15 cellular contexts compared by ENCODE assay signal in genomic region chr19:28066161-28066560, GRCh38.
DNase-seq lines count a peak whose midpoint lies in the region; ATAC-seq and TF ChIP-seq lines count a peak whose summit lies in the region.
"Had no signal": no experiment of that assay in that cellular context is flagged by ENCODE, and none has a peak within 500 bp of the region (broad histone marks: within the 10 kb centered on the region; RNA-seq: fewer than 3 reads in every experiment).

No MANE protein-coding gene starts in this region.

- H3K27me3 ChIP-seq in brain microvascular endothelial cell (replicated peaks) (no peaks in the 10 kb centered on the region), thyroid gland (no peaks in the 10 kb centered on the region)

- peaks cover 13% of the 10 kb centered on the region for H3K4me1 Mint-ChIP-seq in WTC11
- H3K4me1 Mint-ChIP-seq: CD4-positive, alpha-beta memory T cell had no signal

- H3K4me1 ChIP-seq in mesodermal cell (ENCODE audit: control insufficient read depth, insufficient read depth, low read length, poor library complexity, severe bottlenecking) (peaks cover 13% of the 10 kb centered on the region), thyroid gland (no peaks in the 10 kb centered on the region)
- H3K4me1 ChIP-seq: A549 had no signal

- CTCF ChIA-PET in WTC11 (lab: Charles Lee) = interaction anchor here (1.6 kb wide), 1 partner anchor 151 kb away, joined by 5 read pairs; no protein-coding TSS in a partner anchor

- no peaks in the 10 kb centered on the region for H3K27me3 Mint-ChIP-seq in WTC11 (ENCODE audit: low read depth)
- H3K27me3 Mint-ChIP-seq: CD4-positive, alpha-beta memory T cell had no signal

- 100% methylated on average over 1 to 2 of the region's 3 CpGs for WGBS in mesodermal cell (ENCODE audit: insufficient coverage in 2 of 2), 2 experiments
- whole genome bisulfite sequencing in thyroid gland, 2 donors = 80 to 84% methylated on average over 3 of the region's 3 CpGs

- no peak overlapping the region for H3K4me3 Mint-ChIP-seq in WTC11
- H3K4me3 Mint-ChIP-seq: CD4-positive, alpha-beta memory T cell had no signal

- peak overlapping the region; percentile 7; the same call in 1 of the 2 replicates for H3K27ac Mint-ChIP-seq in WTC11
- H3K27ac Mint-ChIP-seq: CD4-positive, alpha-beta memory T cell had no signal

- TF ChIP-seq CTCF in WTC11 (IDR thresholded peaks at IDR 0.05) (no peak), brain microvascular endothelial cell (IDR thresholded peaks at IDR 0.05; ENCODE audit: low read depth, low read length, missing control alignments) (no peak), thyroid gland (IDR thresholded peaks at IDR 0.05) (no peak), foreskin fibroblast (IDR thresholded peaks at IDR 0.05; ENCODE audit: low read depth, low read length) (no peak)

- intact Hi-C loops in thyroid gland (cut with DNase I) = no loop called here

- H3K27ac ChIP-seq in mesodermal cell (ENCODE audit: low read depth, low read length, severe bottlenecking) (no peak overlapping the region), brain microvascular endothelial cell (no peak overlapping the region), thyroid gland (no peak overlapping the region)
- H3K27ac ChIP-seq: A549, C4-2B had no signal

- H3K9me3 Mint-ChIP-seq in WTC11 = no peaks in the 10 kb centered on the region; the same call in 1 of the 2 replicates

- POLR2A ChIA-PET in WTC11 (lab: Charles Lee) = no interaction called here

- no peaks in the 10 kb centered on the region for H3K36me3 Mint-ChIP-seq in WTC11
- H3K36me3 Mint-ChIP-seq: CD4-positive, alpha-beta memory T cell had no signal

- TF ChIP-seq POLR2A in thyroid gland (IDR thresholded peaks at IDR 0.05) = no peak

- ATAC-seq in WTC11 = no peak
- ATAC-seq: A549 had no signal

- in situ Hi-C loops in brain microvascular endothelial cell (cut with HindIII; ENCODE audit: low pct_ligation_motif_present, low sequenced_read_pairs) = no loop called here

- no peak for DNase-seq in WTC11 (ENCODE audit: low spot score)
- peak; percentile 38 for DNase-seq in islet precursor cell
- no peak for DNase-seq in KG1 (lab: John Stamatoyannopoulos, UW)
- DNase-seq in brain microvascular endothelial cell = no peak
- DNase-seq in thyroid gland = no peak
- no peak for DNase-seq in foreskin fibroblast
- DNase-seq: AML-193; CD4-positive, alpha-beta memory T cell; DMS153; DMS79; GDM1; HCEC 1CT had no signal

- H3K36me3 ChIP-seq in mesodermal cell (ENCODE audit: control insufficient read depth, insufficient read depth, low read length) (no peaks in the 10 kb centered on the region), brain microvascular endothelial cell (replicated peaks) (no peaks in the 10 kb centered on the region), thyroid gland (no peaks in the 10 kb centered on the region)

- H3K9me3 ChIP-seq in mesodermal cell (ENCODE audit: control insufficient read depth, low read length) (no peaks in the 10 kb centered on the region), thyroid gland (no peaks in the 10 kb centered on the region)

- H3K4me3 ChIP-seq in mesodermal cell (ENCODE audit: extremely low read depth, insufficient read depth, low read length, poor library complexity, severe bottlenecking) (peak overlapping the region; percentile 31), brain microvascular endothelial cell (ENCODE audit: low read depth, low read length) (no peak overlapping the region), thyroid gland (replicated peaks in 1 of 3) (no peak overlapping the region), foreskin fibroblast (ENCODE audit: low read depth in 1 of 2, low read length in 2 of 2) (no peak overlapping the region)
- H3K4me3 ChIP-seq: A549 had no signal

TF ChIP-seq in WTC11, 78 proteins besides CTCF, POLR2A, EP300 and RAD21:
- TF ChIP-seq PRDM15 (CRISPR knock-in tag; IDR thresholded peaks at IDR 0.05) (no peak), FOXP1 (CRISPR knock-in tag; IDR thresholded peaks at IDR 0.05; ENCODE audit: borderline replicate concordance) (no peak), ZNF281 (CRISPR knock-in tag; IDR thresholded peaks at IDR 0.05) (no peak), TP53 (CRISPR knock-in tag; IDR thresholded peaks at IDR 0.05) (no peak), SMAD4 (CRISPR knock-in tag; IDR thresholded peaks at IDR 0.05) (no peak), ATF1 (CRISPR knock-in tag; IDR thresholded peaks at IDR 0.05) (no peak), SOX15 (CRISPR knock-in tag; IDR thresholded peaks at IDR 0.05) (no peak), ZSCAN18 (CRISPR knock-in tag; IDR thresholded peaks at IDR 0.05) (no peak)
- TF ChIP-seq, protein P1, sequence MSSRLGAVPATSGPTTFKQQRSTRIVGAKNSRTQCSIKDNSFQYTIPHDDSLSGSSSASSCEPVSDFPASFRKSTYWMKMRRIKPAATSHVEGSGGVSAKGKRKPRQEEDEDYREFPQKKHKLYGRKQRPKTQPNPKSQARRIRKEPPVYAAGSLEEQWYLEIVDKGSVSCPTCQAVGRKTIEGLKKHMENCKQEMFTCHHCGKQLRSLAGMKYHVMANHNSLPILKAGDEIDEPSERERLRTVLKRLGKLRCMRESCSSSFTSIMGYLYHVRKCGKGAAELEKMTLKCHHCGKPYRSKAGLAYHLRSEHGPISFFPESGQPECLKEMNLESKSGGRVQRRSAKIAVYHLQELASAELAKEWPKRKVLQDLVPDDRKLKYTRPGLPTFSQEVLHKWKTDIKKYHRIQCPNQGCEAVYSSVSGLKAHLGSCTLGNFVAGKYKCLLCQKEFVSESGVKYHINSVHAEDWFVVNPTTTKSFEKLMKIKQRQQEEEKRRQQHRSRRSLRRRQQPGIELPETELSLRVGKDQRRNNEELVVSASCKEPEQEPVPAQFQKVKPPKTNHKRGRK (CRISPR knock-in tag; IDR thresholded peaks at IDR 0.05; ENCODE audit: borderline replicate concordance) = no peak
- TF ChIP-seq, protein P2, sequence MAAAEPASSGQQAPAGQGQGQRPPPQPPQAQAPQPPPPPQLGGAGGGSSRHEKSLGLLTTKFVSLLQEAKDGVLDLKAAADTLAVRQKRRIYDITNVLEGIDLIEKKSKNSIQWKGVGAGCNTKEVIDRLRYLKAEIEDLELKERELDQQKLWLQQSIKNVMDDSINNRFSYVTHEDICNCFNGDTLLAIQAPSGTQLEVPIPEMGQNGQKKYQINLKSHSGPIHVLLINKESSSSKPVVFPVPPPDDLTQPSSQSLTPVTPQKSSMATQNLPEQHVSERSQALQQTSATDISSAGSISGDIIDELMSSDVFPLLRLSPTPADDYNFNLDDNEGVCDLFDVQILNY (CRISPR knock-in tag; IDR thresholded peaks at IDR 0.05) = no peak
